In the genomic region with DNA sequence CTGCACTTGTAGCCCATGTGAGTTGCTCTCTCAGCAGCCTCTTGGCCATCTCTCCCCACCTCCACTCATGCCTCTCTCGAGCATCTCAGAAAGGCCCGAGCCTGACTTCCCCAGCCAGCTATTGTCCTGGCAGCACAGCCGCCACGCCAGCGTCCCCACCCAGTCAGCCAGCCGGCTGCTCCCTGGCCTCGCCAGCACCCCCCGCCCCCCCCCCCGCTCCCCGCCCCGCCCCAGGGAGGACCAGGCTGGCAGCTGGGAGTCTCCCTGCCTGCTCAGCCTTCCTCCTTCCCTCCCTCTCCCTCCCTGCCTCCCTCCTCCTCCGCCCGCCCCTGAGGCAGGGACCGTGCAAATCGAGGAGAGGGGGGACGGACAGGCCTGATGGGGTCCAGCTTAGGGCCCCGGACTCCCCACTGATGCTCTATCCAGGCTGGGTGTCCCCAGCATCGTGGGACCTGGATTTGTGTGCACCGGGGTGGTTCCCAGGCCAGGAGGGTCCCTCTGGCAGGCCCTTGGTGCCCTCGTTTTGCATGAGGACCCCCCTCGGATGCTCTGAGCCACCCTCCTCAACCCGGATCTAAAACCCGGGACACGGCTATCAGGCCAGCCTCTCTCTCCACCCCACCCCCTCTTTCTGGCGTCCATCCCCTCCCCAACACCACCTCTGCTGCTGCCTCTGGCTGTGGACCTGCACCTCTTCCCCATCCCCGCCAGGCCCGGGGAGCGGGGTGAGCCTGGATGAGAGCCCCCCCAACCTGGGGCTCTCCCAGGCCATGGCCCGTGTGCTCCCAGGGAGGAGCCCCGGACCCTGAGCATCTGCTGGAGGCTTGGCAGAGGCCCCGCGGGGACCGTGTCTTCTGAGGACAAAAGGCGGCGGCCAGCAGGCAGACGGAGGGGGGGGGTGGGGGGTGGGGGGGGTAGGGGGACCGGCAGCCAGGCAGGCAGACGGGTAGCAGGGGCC, we compare ENCODE assay signal across 1 cellular context.
A peak's percentile ranks its signal among the peaks of the same experiment; 100 is the strongest.
TF ChIP-seq lines count a peak whose summit lies in the region.

GPR173 (plus strand) TSS at position 621 of the 958 bp plus-strand sequence. CDS start 27,833 bp downstream, outside the sequence.

TF ChIP-seq in HepG2, 621 proteins besides CTCF, POLR2A, EP300 and RAD21 (continued from another document):
- TF ChIP-seq, protein P1, sequence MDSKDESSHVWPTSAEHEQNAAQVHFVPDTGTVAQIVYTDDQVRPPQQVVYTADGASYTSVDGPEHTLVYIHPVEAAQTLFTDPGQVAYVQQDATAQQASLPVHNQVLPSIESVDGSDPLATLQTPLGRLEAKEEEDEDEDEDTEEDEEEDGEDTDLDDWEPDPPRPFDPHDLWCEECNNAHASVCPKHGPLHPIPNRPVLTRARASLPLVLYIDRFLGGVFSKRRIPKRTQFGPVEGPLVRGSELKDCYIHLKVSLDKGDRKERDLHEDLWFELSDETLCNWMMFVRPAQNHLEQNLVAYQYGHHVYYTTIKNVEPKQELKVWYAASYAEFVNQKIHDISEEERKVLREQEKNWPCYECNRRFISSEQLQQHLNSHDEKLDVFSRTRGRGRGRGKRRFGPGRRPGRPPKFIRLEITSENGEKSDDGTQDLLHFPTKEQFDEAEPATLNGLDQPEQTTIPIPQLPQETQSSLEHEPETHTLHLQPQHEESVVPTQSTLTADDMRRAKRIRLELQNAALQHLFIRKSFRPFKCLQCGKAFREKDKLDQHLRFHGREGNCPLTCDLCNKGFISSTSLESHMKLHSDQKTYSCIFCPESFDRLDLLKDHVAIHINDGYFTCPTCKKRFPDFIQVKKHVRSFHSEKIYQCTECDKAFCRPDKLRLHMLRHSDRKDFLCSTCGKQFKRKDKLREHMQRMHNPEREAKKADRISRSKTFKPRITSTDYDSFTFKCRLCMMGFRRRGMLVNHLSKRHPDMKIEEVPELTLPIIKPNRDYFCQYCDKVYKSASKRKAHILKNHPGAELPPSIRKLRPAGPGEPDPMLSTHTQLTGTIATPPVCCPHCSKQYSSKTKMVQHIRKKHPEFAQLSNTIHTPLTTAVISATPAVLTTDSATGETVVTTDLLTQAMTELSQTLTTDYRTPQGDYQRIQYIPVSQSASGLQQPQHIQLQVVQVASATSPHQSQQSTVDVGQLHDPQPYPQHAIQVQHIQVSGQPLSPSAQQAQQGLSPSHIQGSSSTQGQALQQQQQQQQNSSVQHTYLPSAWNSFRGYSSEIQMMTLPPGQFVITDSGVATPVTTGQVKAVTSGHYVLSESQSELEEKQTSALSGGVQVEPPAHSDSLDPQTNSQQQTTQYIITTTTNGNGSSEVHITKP (CRISPR knock-in tag; IDR thresholded peaks at IDR 0.05; ENCODE audit: low read depth): peak; percentile 85
- no peak for TF ChIP-seq ZNF589 (CRISPR knock-in tag; conservative IDR thresholded peaks at IDR 0.05)
